17 cellular contexts compared by ENCODE assay signal in genomic region chr20:44715495-44716308, GRCh38. TPM values are rescaled to one million over a fixed set of nuclear protein-coding genes. Genes with fewer than 3 reads are reported as not detected.
DNase-seq lines count a peak whose midpoint lies in the region; ATAC-seq and TF ChIP-seq lines count a peak whose summit lies in the region.
"Had no signal": no experiment of that assay in that cellular context is flagged by ENCODE, and none has a peak within 500 bp of the region (broad histone marks: within the 10 kb centered on the region; RNA-seq: fewer than 3 reads in every experiment).

No MANE protein-coding gene starts in this region.

- H3K4me3 ChIP-seq in fibroblast of the aortic adventitia (ENCODE audit: low read depth, low read length) = peak overlapping the region; percentile 22
- H3K4me3 ChIP-seq in psoas muscle = peak overlapping the region; percentile 53
- H3K4me3 ChIP-seq in vagina = peak overlapping the region; percentile 29 to 38

- no peak for TF ChIP-seq POLR2A in vagina (IDR thresholded peaks at IDR 0.05)

- intact Hi-C loops in Right ventricle myocardium superior (cut with DNase I) (no loop called here), left cardiac atrium (cut with DNase I) (no loop called here), psoas muscle (cut with DNase I) (no loop called here), vagina (cut with DNase I) (no loop called here)

- WGBS in psoas muscle, 3 donors = 69 to 75% (median 75%) methylated on average over 5 of the region's 5 CpGs

- no peaks in the 10 kb centered on the region for H3K36me3 ChIP-seq in psoas muscle (ENCODE audit: insufficient read depth in 1 of 2, low read depth in 1 of 2)
- no peaks in the 10 kb centered on the region for H3K36me3 ChIP-seq in vagina

- H3K9me3 ChIP-seq in psoas muscle (no peaks in the 10 kb centered on the region), vagina (no peaks in the 10 kb centered on the region)

- H3K4me1 ChIP-seq in psoas muscle (peaks cover 24% of the 10 kb centered on the region), vagina (peaks cover 71% of the 10 kb centered on the region)

- ATAC-seq in Right ventricle myocardium superior (ENCODE audit: poor library complexity) = peak; percentile 33
- ATAC-seq in left cardiac atrium = no peak
- no peak for ATAC-seq in psoas muscle
- no peak for ATAC-seq in HG03520 (IDR thresholded peaks at IDR 0.05; ENCODE audit: unreplicated experiment)
- ATAC-seq: activated T-helper 17 cell treated with anti-CD3 and anti-CD28 coated beads, Interleukin-2, amount 50 U/mL, for 72 hours; T-cell had no signal

- DNase-seq in Right ventricle myocardium superior = no peak
- DNase-seq in left cardiac atrium = no peak
- DNase-seq in fibroblast of the aortic adventitia (ENCODE audit: low read depth) = no peak
- peak in 1 of 2 donors; percentile 48 for DNase-seq in psoas muscle
- no peak for DNase-seq in vagina (ENCODE audit: extremely low spot score in 2 of 2)
- DNase-seq in NCI-H524 (lab: John Stamatoyannopoulos, UW) = no peak
- DNase-seq in superior temporal gyrus (ENCODE audit: extremely low spot score) = no peak
- DNase-seq: activated CD8-positive, alpha-beta memory T cell treated with anti-CD3 and anti-CD28 coated beads for 24 hours; CD4-positive, CD25-positive, alpha-beta regulatory T cell; DND-41; nephron progenitor cell; stimulated activated CD4-positive, alpha-beta T cell treated with anti-CD3 and anti-CD28 coated beads, Interleukin-2, amount 100 ng/mL, for 48 hours; T-cell had no signal

- H3K27me3 ChIP-seq in psoas muscle (ENCODE audit: insufficient read depth in 3 of 3, low read length in 2 of 3) = no peaks in the 10 kb centered on the region
- no peaks in the 10 kb centered on the region for H3K27me3 ChIP-seq in vagina

- TF ChIP-seq CTCF in fibroblast of the aortic adventitia (IDR thresholded peaks at IDR 0.05; ENCODE audit: insufficient read depth, low read length) (no peak), psoas muscle (IDR thresholded peaks at IDR 0.05) (no peak), vagina (IDR thresholded peaks at IDR 0.05) (no peak)

- H3K27ac ChIP-seq in psoas muscle (peak overlapping the region; percentile 25), vagina (peak overlapping the region; percentile 92)

RNA-seq across cellular contexts. Expression of gene CCN5, which starts 0.5 kb away (rescaled TPM):
- 15.8 TPM for total RNA-seq in Right ventricle myocardium superior
- 10 to 100 TPM; 25.1 to 63.6 TPM for total RNA-seq in left cardiac atrium
- total RNA-seq in fibroblast of the aortic adventitia (ENCODE audit: low replicate concordance) = 67.9 and 266 TPM in 2 replicates
- 10 to 100 TPM in 2 of 4 donors, 1 to 10 TPM in 2; 4.2 to 20.9 (median 9.9) TPM for total RNA-seq in psoas muscle
- 10 to 100 TPM in 1 of 3 donors, 1 to 10 TPM in 2; 3.3 to 14.8 (median 5.1) TPM for polyA plus RNA-seq in psoas muscle
- total RNA-seq in vagina = 134 TPM
- total RNA-seq: A673; activated T-helper 17 cell treated with anti-CD3 and anti-CD28 coated beads, Interleukin-2, amount 50 U/mL, for 72 hours; CD4-positive, CD25-positive, alpha-beta regulatory T cell; glomerular endothelial cell had no signal
- polyA plus RNA-seq: CD4-positive, CD25-positive, alpha-beta regulatory T cell had no signal

RNA-seq across cellular contexts. Expression of gene KCNK15, which starts 30.0 kb away (rescaled TPM):
- 0.19 TPM for total RNA-seq in Right ventricle myocardium superior
- 1 to 10 TPM; 2.2 to 2.6 TPM for total RNA-seq in left cardiac atrium
- total RNA-seq in fibroblast of the aortic adventitia (ENCODE audit: low replicate concordance) = 4.2 and 8.5 TPM in 2 replicates
- total RNA-seq in psoas muscle = under 1 TPM; 0.11 to 0.79 (median 0.32) TPM
- under 1 TPM in 2 of 3 donors, not detected in 1; 0.08 to 0.23 TPM for polyA plus RNA-seq in psoas muscle
- 1.5 TPM for total RNA-seq in vagina
- total RNA-seq: A673; CD4-positive, CD25-positive, alpha-beta regulatory T cell had no signal
- polyA plus RNA-seq: CD4-positive, CD25-positive, alpha-beta regulatory T cell had no signal
